In genomic region chr2:73283545-73284295, GRCh38 we compare ENCODE assay signal across 1 cellular context.
TF ChIP-seq lines count a peak whose summit lies in the region.

No MANE protein-coding gene starts in this region.

TF ChIP-seq in HCT116, 20 proteins besides CTCF, POLR2A, EP300 and RAD21 (continued from another document):
- no peak for TF ChIP-seq REST (IDR thresholded peaks at IDR 0.05; ENCODE audit: low read depth)
- TF ChIP-seq ZFX (IDR thresholded peaks at IDR 0.05), result peak; percentile 60
- no peak for TF ChIP-seq ELF1 (IDR thresholded peaks at IDR 0.05; ENCODE audit: borderline replicate concordance, low read depth)
- TF ChIP-seq SIN3A (IDR thresholded peaks at IDR 0.05; ENCODE audit: low read depth), result no peak
- no peak for TF ChIP-seq ZBTB33 (IDR thresholded peaks at IDR 0.05; ENCODE audit: extremely low read depth, insufficient replicate concordance, low read length)
- TF ChIP-seq EGR1 (IDR thresholded peaks at IDR 0.05; ENCODE audit: low read depth), result no peak
- TF ChIP-seq ATF3 (IDR thresholded peaks at IDR 0.05), result no peak
- TF ChIP-seq SP1 (IDR thresholded peaks at IDR 0.05; ENCODE audit: low read depth), result no peak
- TF ChIP-seq SRF (IDR thresholded peaks at IDR 0.05; ENCODE audit: low read depth), result no peak
- TF ChIP-seq CBX3 (IDR thresholded peaks at IDR 0.05; ENCODE audit: low read depth), result no peak
- TF ChIP-seq MAX (IDR thresholded peaks at IDR 0.05), result peak; percentile 71
- no peak for TF ChIP-seq EZH2 (IDR thresholded peaks at IDR 0.05)
